Comparison of ENCODE assay signal across 9 cellular contexts in the genomic region with DNA sequence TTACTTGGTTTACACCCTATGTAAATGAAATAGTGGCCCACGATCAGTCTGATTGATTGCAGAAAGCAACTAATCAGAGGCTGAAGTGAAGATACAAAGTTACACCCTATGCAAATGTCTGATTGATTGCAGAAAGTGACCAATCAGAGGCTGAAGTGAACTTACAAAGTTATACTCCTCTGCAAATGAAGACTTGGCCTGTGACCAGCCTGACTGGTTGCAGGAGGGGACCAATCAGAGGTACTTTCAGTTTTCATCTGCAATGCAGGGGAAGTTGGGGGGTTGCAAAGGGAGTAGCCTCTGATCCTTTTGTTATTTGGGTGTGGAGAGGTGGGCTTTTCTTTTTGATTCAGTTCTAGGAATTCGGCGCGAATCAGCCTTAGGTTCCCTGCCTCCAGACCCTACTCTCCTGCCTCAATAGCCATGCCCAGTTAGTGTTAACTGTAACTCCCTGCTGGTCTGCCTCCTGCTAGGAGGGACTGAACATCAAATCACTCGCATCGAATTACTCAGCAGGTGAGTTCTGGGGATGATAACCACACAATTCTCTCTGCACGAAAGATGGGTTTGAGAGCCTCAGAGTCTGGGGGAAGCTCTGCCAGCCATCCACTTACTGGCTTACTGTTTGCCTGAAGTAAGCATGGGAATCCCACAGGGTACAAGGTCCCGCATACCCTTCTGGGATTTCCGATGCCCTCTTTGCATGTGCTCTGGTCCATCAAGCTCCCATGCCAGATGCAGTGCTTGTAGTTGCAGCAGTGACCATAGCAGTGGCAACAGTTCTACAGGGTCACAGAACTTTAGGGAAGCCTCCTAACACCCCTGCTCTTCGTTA. TPM values are rescaled to one million over a fixed set of nuclear protein-coding genes. Genes with fewer than 3 reads are reported as not detected.
A peak's percentile ranks its signal among the peaks of the same experiment; 100 is the strongest.
DNase-seq lines count a peak whose midpoint lies in the region; ATAC-seq, FAIRE-seq and TF ChIP-seq lines count a peak whose summit lies in the region.
"Had no signal": no experiment of that assay in that cellular context is flagged by ENCODE, and none has a peak within 500 bp of the region (broad histone marks: within the 10 kb centered on the region; RNA-seq: fewer than 3 reads in every experiment).

No MANE protein-coding gene starts in this region.

- 61 to 63% methylated on average over 7 to 10 of the region's 10 CpGs for WGBS in testis, 2 donors

- no peaks in the 10 kb centered on the region for H3K36me3 ChIP-seq in testis (ENCODE audit: low read depth, missing control alignments)

- ATAC-seq in HG02852 (IDR thresholded peaks at IDR 0.05; ENCODE audit: unreplicated experiment) (no peak), HG02885 (IDR thresholded peaks at IDR 0.05; ENCODE audit: poor library complexity, unreplicated experiment) (no peak)

- no peak for DNase-seq in GM19239 (ENCODE audit: insufficient read length, low spot score)
- peak; percentile 52 for DNase-seq in LHCN-M2 (ENCODE audit: low read depth)
- DNase-seq in astrocyte of the spinal cord (ENCODE audit: low read depth, low spot score): peak; percentile 48
- peak; percentile 78 for DNase-seq in mucosa of gallbladder (ENCODE audit: low spot score)
- DNase-seq in testis: no peak
- no peak for DNase-seq in HTR-8/SVneo (ENCODE audit: insufficient read length, low spot score)

- in situ Hi-C loops in astrocyte of the spinal cord (cut with HindIII; ENCODE audit: low sequenced_read_pairs): no loop called here

- TF ChIP-seq CTCF in astrocyte of the spinal cord (IDR thresholded peaks at IDR 0.05; ENCODE audit: low read depth, low read length) (no peak), testis (IDR thresholded peaks at IDR 0.05) (no peak)

- intact Hi-C loops in testis (cut with DNase I; ENCODE audit: low total_unique reads): no loop called here

- TF ChIP-seq POLR2A in testis (IDR thresholded peaks at IDR 0.05): no peak

- no peak overlapping the region for H3K27ac ChIP-seq in testis

- FAIRE-seq in GM19239 (lab: Jason Lieb, UNC): peak; percentile 96
- FAIRE-seq in HTR-8/SVneo (lab: Jason Lieb, UNC): no peak

- H3K27me3 ChIP-seq in testis: no peaks in the 10 kb centered on the region

- H3K4me3 ChIP-seq in astrocyte of the spinal cord (ENCODE audit: low read depth, low read length) (no peak overlapping the region), testis (no peak overlapping the region)

- no peaks in the 10 kb centered on the region for H3K9me3 ChIP-seq in testis

- H3K4me1 ChIP-seq in testis: no peaks in the 10 kb centered on the region

RNA-seq across cellular contexts. Expression of gene ARL11, which starts 7.5 kb away (rescaled TPM):
- not detected in 2 replicates for total RNA-seq in LHCN-M2 (2014; rRNA removed)
- not detected for polyA plus RNA-seq in LHCN-M2 (2012)
- 2.8 TPM for total RNA-seq in mucosa of gallbladder
- under 1 TPM; 0.25 to 0.47 TPM for total RNA-seq in testis
- polyA plus RNA-seq in testis (ENCODE audit: insufficient read depth, low read depth, low replicate concordance): 0.62 TPM
- total RNA-seq: neural crest cell had no signal

RNA-seq across cellular contexts. Expression of gene RCBTB1, which starts 50.5 kb away (rescaled TPM):
- total RNA-seq in LHCN-M2 (2014; rRNA removed) (20.1 and 24.9 TPM in 2 replicates), mucosa of gallbladder (22.8 TPM), testis (10 to 100 TPM; 20.5 to 32.8 TPM)
- polyA plus RNA-seq in LHCN-M2 (2012): 8.3 TPM
- 14.4 TPM for polyA plus RNA-seq in testis (ENCODE audit: insufficient read depth, low read depth, low replicate concordance)

RNA-seq across cellular contexts. Expression of gene EBPL, which starts 55.5 kb away (rescaled TPM):
- total RNA-seq in LHCN-M2 (2014; rRNA removed) (83.0 and 105 TPM in 2 replicates), mucosa of gallbladder (34.1 TPM), testis (10 to 100 TPM; 35.9 to 84.7 TPM)
- 40.8 TPM for polyA plus RNA-seq in LHCN-M2 (2012)
- polyA plus RNA-seq in testis (ENCODE audit: insufficient read depth, low read depth, low replicate concordance): 26.7 TPM

Comparison
In these comparisons a context has a peak if more than half of its experiments do, and no peak if none do; other contexts are left out.
1. DNase-seq: peak in LHCN-M2 (single experiment), astrocyte of the spinal cord (single experiment) and mucosa of gallbladder (single experiment); none in GM19239 (single experiment), testis (single experiment) and HTR-8/SVneo (single experiment).